ENCODE assay signal across 12 cellular contexts in genomic region chr1:46757256-46757955, GRCh38. TPM values are rescaled to one million over a fixed set of nuclear protein-coding genes. Genes with fewer than 3 reads are reported as not detected.
DNase-seq lines count a peak whose midpoint lies in the region; TF ChIP-seq lines count a peak whose summit lies in the region.
"Had no signal": no experiment of that assay in that cellular context is flagged by ENCODE, and none has a peak within 500 bp of the region (broad histone marks: within the 10 kb centered on the region; RNA-seq: fewer than 3 reads in every experiment).

No MANE protein-coding gene starts in this region.

- TF ChIP-seq POLR2A in thyroid gland (IDR thresholded peaks at IDR 0.05), result peak in 1 of 2 donors; percentile 39

- no peaks in the 10 kb centered on the region for H3K9me3 ChIP-seq in thyroid gland

- H3K36me3 ChIP-seq in thyroid gland, result no peaks in the 10 kb centered on the region

- no peaks in the 10 kb centered on the region for H3K27me3 ChIP-seq in thyroid gland

- H3K27ac ChIP-seq in RWPE1 (no peak overlapping the region), thyroid gland (peak overlapping the region; percentile 83 to 89 (median 85)), substantia nigra (ENCODE audit: low read depth, low read length, poor library complexity, severe bottlenecking) (no peak overlapping the region)

- peak; percentile 88 for DNase-seq in NCI-H1105 (lab: John Stamatoyannopoulos, UW)
- DNase-seq in RWPE1 (ENCODE audit: low spot score), result peak; percentile 61
- peak; percentile 18 for DNase-seq in iPS-NIHi7 (ENCODE audit: extremely low spot score)
- DNase-seq in thyroid gland, result peak; percentile 89 to 91
- DNase-seq in substantia nigra (lab: John Stamatoyannopoulos, UW), result no peak
- no peak for DNase-seq in GM13977 (ENCODE audit: low spot score)
- no peak for DNase-seq in NK-92 (lab: John Stamatoyannopoulos, UW; ENCODE audit: unreplicated experiment)
- DNase-seq in KBM-7, result no peak
- DNase-seq: HFFc6; stimulated activated naive CD4-positive, alpha-beta T cell treated with Interleukin-2 at 50 U/mL for 16 hours had no signal

- intact Hi-C loops in thyroid gland (cut with DNase I), result no loop called here

- WGBS in thyroid gland, 2 donors, result 20 to 26% methylated on average over 6 of the region's 6 CpGs

- H3K4me3 ChIP-seq in thyroid gland (replicated peaks in 1 of 3), result no peak overlapping the region

- CTCF ChIA-PET in RWPE1 (lab: Yijun Ruan, JAX), result no interaction called here

- H3K4me1 ChIP-seq in thyroid gland, result peaks cover 39 to 59% of the 10 kb centered on the region in 2 donors

- POLR2A ChIA-PET in RWPE1 (lab: Yijun Ruan, JAX; ENCODE audit: low non-redundant PET), result no interaction called here

- in situ Hi-C loops in GM13977 (cut with MboI; ENCODE audit: low pct_unique_long_range_greater_than_20kb, low sequenced_read_pairs, unreplicated experiment) (no loop called here), KBM-7 (cut with MboI; ENCODE audit: low pct_unique_long_range_greater_than_20kb, low sequenced_read_pairs) (no loop called here)

- no peak for TF ChIP-seq CTCF in RWPE1 (conservative IDR thresholded peaks at IDR 0.05; ENCODE audit: low read depth)
- TF ChIP-seq CTCF in thyroid gland (IDR thresholded peaks at IDR 0.05), result peak in 1 of 6 experiments; percentile 2
- TF ChIP-seq CTCF in GM13977 (IDR thresholded peaks at IDR 0.05; ENCODE audit: extremely low read depth, insufficient read depth, missing control alignments), result no peak

RNA-seq across cellular contexts. Expression of gene EFCAB14, which starts 38.5 kb away (rescaled TPM):
- 100 to 1,000 TPM; 129 to 162 (median 138) TPM for total RNA-seq in thyroid gland

RNA-seq across cellular contexts. Expression of gene CYP4B1, which starts 41.4 kb away (rescaled TPM):
- total RNA-seq in thyroid gland, result 10 to 100 TPM; 29.4 to 72.4 (median 62.5) TPM
- total RNA-seq: dermis microvascular lymphatic vessel endothelial cell, HFFc6, skeletal muscle tissue had no signal

Comparison
In these comparisons a context has a peak if more than half of its experiments do, and no peak if none do; other contexts are left out.
1. DNase-seq: peak in NCI-H1105 (single experiment), RWPE1 (single experiment), iPS-NIHi7 (single experiment) and thyroid gland (2 of 2); none in substantia nigra (0 of 49), GM13977 (single experiment), NK-92 (single experiment) and KBM-7 (single experiment).
2. H3K27ac ChIP-seq: peak in thyroid gland (3 of 3); none in RWPE1 (single experiment) and substantia nigra (single experiment).